In genomic region chr12:121953695-121954094, GRCh38 we compare ENCODE assay signal across 21 cellular contexts.
"Had no signal": no experiment of that assay in that cellular context is flagged by ENCODE, and none has a peak within 500 bp of the region (broad histone marks: within the 10 kb centered on the region; RNA-seq: fewer than 3 reads in every experiment).

No MANE protein-coding gene starts in this region.

- ATAC-seq: esophagus mucosa; left cardiac atrium; natural killer cell treated with Interleukin-12 subunit alpha and Interleukin-12 subunit beta and Interleukin-15 and Interleukin-18, amount 100 ng/mL, for 72 hours; stimulated activated naive CD8-positive, alpha-beta T cell treated with anti-CD3 and anti-CD28 coated beads, Interleukin-15, amount 100 ng/mL, for 72 hours had no signal

- H3K27me3 ChIP-seq: adrenal gland, breast epithelium, pancreas, right lobe of liver, suprapubic skin, transverse colon, vagina had no signal

- H3K4me1 ChIP-seq: adrenal gland, breast epithelium, pancreas, right lobe of liver, suprapubic skin, transverse colon, vagina had no signal

- H3K4me3 ChIP-seq: adrenal gland, breast epithelium, lung, pancreas, right lobe of liver, suprapubic skin, transverse colon, vagina had no signal

- H3K36me3 ChIP-seq: adrenal gland, breast epithelium, neutrophil, pancreas, right lobe of liver, suprapubic skin, transverse colon, vagina, WERI-Rb-1 had no signal

- H3K27ac ChIP-seq: adrenal gland, breast epithelium, neutrophil, pancreas, right lobe of liver, suprapubic skin, transverse colon, vagina, WERI-Rb-1 had no signal

- DNase-seq: activated CD4-positive, alpha-beta T cell treated with anti-CD3 and anti-CD28 coated beads for 1 hour; activated gamma-delta T cell; adrenal gland; cerebellar nuclear complex; cortex of kidney; left cardiac atrium; pancreas; right lobe of liver; small intestine; stimulated activated CD4-positive, alpha-beta T cell treated with anti-CD3 and anti-CD28 coated beads, Interleukin-15, amount 100 ng/mL, for 24 hours; stimulated activated CD4-positive, alpha-beta T cell treated with anti-CD3 and anti-CD28 coated beads, Interleukin-4, amount 100 ng/mL, for 1 hour; stimulated activated naive CD8-positive, alpha-beta T cell treated with anti-CD3 and anti-CD28 coated beads, Interleukin-15, amount 100 ng/mL, for 72 hours; transverse colon; WERI-Rb-1 had no signal

- H3K9me3 ChIP-seq: adrenal gland, breast epithelium, neutrophil, pancreas, right lobe of liver, suprapubic skin, transverse colon, vagina had no signal
